Comparison of ENCODE assay signal across 8 cellular contexts in genomic region chr2:18161681-18162080, GRCh38.
"Had no signal": no experiment of that assay in that cellular context is flagged by ENCODE, and none has a peak within 500 bp of the region (broad histone marks: within the 10 kb centered on the region; RNA-seq: fewer than 3 reads in every experiment).

No MANE protein-coding gene starts in this region.

- DNase-seq: GM23248, GOT3, H7, HFFc6, KBM-7 had no signal

- H3K9me3 ChIP-seq: HAP-1 had no signal

- H3K36me3 ChIP-seq: HAP-1 had no signal

- H2AFZ ChIP-seq: GM23248 had no signal

- H3K4me3 ChIP-seq: GM23248, HAP-1 had no signal

- FAIRE-seq: HTR-8/SVneo had no signal

- H3K4me1 ChIP-seq: HAP-1 had no signal

- H3K9ac ChIP-seq: GM23248 had no signal

- ATAC-seq: HCT116 had no signal

- H3K27ac ChIP-seq: GM23248 had no signal
